Comparison of ENCODE assay signal across 8 cellular contexts in the genomic region with DNA sequence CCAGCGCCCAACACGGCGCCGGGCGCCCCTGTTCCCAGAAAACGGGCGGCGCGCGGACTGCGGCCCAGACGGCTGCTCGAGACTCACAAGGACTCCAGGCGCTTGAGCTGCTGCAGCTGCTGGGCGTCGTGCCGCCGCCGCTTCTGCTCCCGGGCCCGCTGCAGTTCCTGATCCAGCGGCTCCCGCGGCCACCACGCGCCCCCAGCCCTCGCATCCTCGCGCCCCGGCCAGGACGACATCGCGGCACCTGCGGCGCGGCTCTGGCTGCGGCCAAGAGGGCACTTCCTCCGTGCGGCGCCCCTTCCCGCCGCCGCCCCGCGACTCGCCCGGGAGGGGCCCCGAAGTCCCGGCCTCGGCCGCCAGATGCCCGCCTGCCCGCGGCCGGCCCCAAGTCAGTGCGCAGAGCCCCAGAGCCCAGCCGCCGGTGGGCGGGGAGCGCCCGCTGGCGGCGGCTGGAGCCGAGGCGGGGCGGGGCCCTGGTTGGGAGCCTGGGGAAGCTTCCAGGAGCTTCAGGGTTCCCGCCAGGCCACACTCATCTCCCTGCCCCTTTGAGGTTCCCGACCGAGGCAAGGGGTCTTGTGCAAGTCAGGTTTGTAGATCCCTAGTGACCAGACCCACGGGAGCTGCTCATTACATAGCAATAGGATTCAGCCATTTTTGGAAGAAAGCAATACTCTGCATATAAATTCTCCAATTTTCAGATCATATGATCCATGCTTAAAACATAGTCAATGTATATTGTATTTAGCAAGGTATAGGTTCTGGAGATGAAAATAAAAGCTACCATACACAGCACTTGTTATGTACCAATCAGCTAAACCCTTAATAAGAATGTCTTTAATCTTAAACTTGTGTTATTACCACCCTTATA. TPM values are rescaled to one million over a fixed set of nuclear protein-coding genes. Genes with fewer than 3 reads are reported as not detected.
DNase-seq lines count a peak whose midpoint lies in the region; ATAC-seq and TF ChIP-seq lines count a peak whose summit lies in the region.

No MANE protein-coding gene starts in this region.

- H3K4me1 ChIP-seq in HUES64 (ENCODE audit: insufficient read depth, low read length), result peaks cover 11% of the 10 kb centered on the region

- ATAC-seq in GM21528 (IDR thresholded peaks at IDR 0.05; ENCODE audit: low FRiP score, unreplicated experiment), result peak; percentile 84
- peak; percentile 93 for ATAC-seq in stimulated activated naive CD8-positive, alpha-beta T cell treated with anti-CD3 and anti-CD28 coated beads, Interleukin-15, amount 100 ng/mL, for 72 hours

- DNase-seq in DMS53 treated with DMSO at 0.1 percent for 48 hours (lab: John Stamatoyannopoulos, UW; ENCODE audit: unreplicated experiment) (peak; percentile 84), RKO (ENCODE audit: low spot score) (peak; percentile 85), fibroblast of the aortic adventitia (ENCODE audit: low read depth) (peak; percentile 65)
- peak; percentile 64 for DNase-seq in activated T-helper 9 cell treated with anti-CD3 and anti-CD28 coated beads, Interleukin-2, amount 50 U/mL, for 16 hours (ENCODE audit: low read depth)
- peak; percentile 69 to 74 for DNase-seq in stimulated activated naive CD8-positive, alpha-beta T cell treated with anti-CD3 and anti-CD28 coated beads, Interleukin-15, amount 100 ng/mL, for 72 hours

- WGBS in HUES64, result under 1% methylated on average over 70 of the region's 70 CpGs

- no peak overlapping the region for H3K27ac ChIP-seq in HUES64 (ENCODE audit: low read depth, low read length)

- no peaks in the 10 kb centered on the region for H3K27me3 Mint-ChIP-seq in nephron (ENCODE audit: low read depth)
- peaks cover 17% of the 10 kb centered on the region for H3K27me3 Mint-ChIP-seq in stimulated activated naive CD8-positive, alpha-beta T cell treated with anti-CD3 and anti-CD28 coated beads, Interleukin-15, amount 100 ng/mL, for 72 hours

- peak overlapping the region; percentile 38; the same call in 1 of the 2 replicates for H3K9ac ChIP-seq in HUES64 (ENCODE audit: low read depth, low read length)

- no peaks in the 10 kb centered on the region for H3K36me3 ChIP-seq in HUES64 (ENCODE audit: insufficient read depth, low read length)

- H3K4me3 ChIP-seq in HUES64 (ENCODE audit: low read length) (peak overlapping the region; percentile 48), fibroblast of the aortic adventitia (ENCODE audit: low read depth, low read length) (peak overlapping the region; percentile 83)

- peaks cover 29% of the 10 kb centered on the region for H3K4me1 Mint-ChIP-seq in nephron
- peaks cover 18% of the 10 kb centered on the region for H3K4me1 Mint-ChIP-seq in stimulated activated naive CD8-positive, alpha-beta T cell treated with anti-CD3 and anti-CD28 coated beads, Interleukin-15, amount 100 ng/mL, for 72 hours

- peak overlapping the region; percentile 85 to 99 (median 94) for H3K4me3 Mint-ChIP-seq in nephron
- peak overlapping the region; percentile 86 to 99 for H3K4me3 Mint-ChIP-seq in stimulated activated naive CD8-positive, alpha-beta T cell treated with anti-CD3 and anti-CD28 coated beads, Interleukin-15, amount 100 ng/mL, for 72 hours

- H3K36me3 Mint-ChIP-seq in nephron (ENCODE audit: low read depth), result peaks cover 13% of the 10 kb centered on the region

- TF ChIP-seq CTCF in fibroblast of the aortic adventitia (IDR thresholded peaks at IDR 0.05; ENCODE audit: insufficient read depth, low read length) (peak; percentile 33), nephron (IDR thresholded peaks at IDR 0.05; ENCODE audit: unreplicated experiment in 3 of 3) (peak; percentile 42 to 57 (median 46))

- H3K27me3 ChIP-seq in HUES64 (ENCODE audit: insufficient read depth, low read length), result peaks cover 93% of the 10 kb centered on the region

- peaks cover 17% of the 10 kb centered on the region for H3K9me3 Mint-ChIP-seq in nephron
- H3K9me3 Mint-ChIP-seq in stimulated activated naive CD8-positive, alpha-beta T cell treated with anti-CD3 and anti-CD28 coated beads, Interleukin-15, amount 100 ng/mL, for 72 hours, result peaks cover 4 to 7% of the 10 kb centered on the region in 2 donors

- H3K27ac Mint-ChIP-seq in nephron, result peak overlapping the region in 2 of 3 experiments; percentile 81 to 96
- H3K27ac Mint-ChIP-seq in stimulated activated naive CD8-positive, alpha-beta T cell treated with anti-CD3 and anti-CD28 coated beads, Interleukin-15, amount 100 ng/mL, for 72 hours, result no peak overlapping the region

- H3K9me3 ChIP-seq in HUES64 (ENCODE audit: insufficient read depth, low read depth, low read length), result peaks cover 16% of the 10 kb centered on the region

RNA-seq across cellular contexts. Expression of a gene that starts 14.2 kb away (rescaled TPM):
- 8.8 TPM for polyA plus RNA-seq in HUES64 (2013, experiment 1 of 2)
- polyA plus RNA-seq in HUES64 (2013, experiment 2 of 2), result 12.0 TPM
- 387 and 831 TPM in 2 replicates for total RNA-seq in fibroblast of the aortic adventitia (ENCODE audit: low replicate concordance)

RNA-seq across cellular contexts. Expression of a gene that starts 51.5 kb away (rescaled TPM):
- polyA plus RNA-seq in HUES64 (2013, experiment 1 of 2), result 29.0 TPM
- polyA plus RNA-seq in HUES64 (2013, experiment 2 of 2), result 32.0 TPM
- 18.2 and 35.9 TPM in 2 replicates for total RNA-seq in fibroblast of the aortic adventitia (ENCODE audit: low replicate concordance)

Comparison
In these comparisons a context has a peak if more than half of its experiments do, and no peak if none do; other contexts are left out.
1. H3K27ac Mint-ChIP-seq: peak in nephron (2 of 3); none in stimulated activated naive CD8-positive, alpha-beta T cell treated with anti-CD3 and anti-CD28 coated beads, Interleukin-15, amount 100 ng/mL, for 72 hours (0 of 2).
2. Peak in every context shown above with its lines, with median percentiles within 50 percentile points of each other: DNase-seq.